In the genomic region with DNA sequence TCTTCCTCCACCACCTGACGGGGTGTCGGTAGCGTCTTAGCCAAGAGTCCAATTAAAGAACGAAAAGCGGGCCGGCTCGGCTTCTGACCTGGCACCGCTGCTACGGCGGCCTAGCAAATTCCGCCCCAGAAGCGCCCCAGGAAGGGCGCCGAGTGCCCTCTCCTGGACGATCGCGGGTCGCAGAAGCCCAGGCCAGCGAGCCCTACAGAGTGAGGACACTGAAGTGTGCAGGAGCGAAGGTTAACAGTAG, we compare ENCODE assay signal across 6 cellular contexts. TPM values are rescaled to one million over a fixed set of nuclear protein-coding genes. Genes with fewer than 3 reads are reported as not detected.
DNase-seq lines count a peak whose midpoint lies in the region; ATAC-seq and TF ChIP-seq lines count a peak whose summit lies in the region.

No MANE protein-coding gene starts in this region.

- peak overlapping the region; percentile 58 for H3K27ac ChIP-seq in OCI-LY7 (ENCODE audit: low read depth, low read length, poor library complexity, severe bottlenecking)
- peak overlapping the region; percentile 79 for H3K27ac ChIP-seq in right cardiac atrium (ENCODE audit: low read length)
- peak overlapping the region; percentile 86 for H3K27ac ChIP-seq in tibial artery

- no TSS peak for BruUV-seq in OCI-LY7 (replicated peaks; lab: Mats Ljungman, UMichigan)

- H2AFZ ChIP-seq in OCI-LY7 (ENCODE audit: low read length) = peak overlapping the region; percentile 27; the same call in 1 of the 2 replicates

- H3K9me3 ChIP-seq in OCI-LY7 (ENCODE audit: low read length) (no peaks in the 10 kb centered on the region), right cardiac atrium (ENCODE audit: control insufficient read depth, low read length) (no peaks in the 10 kb centered on the region), tibial artery (no peaks in the 10 kb centered on the region)

- ATAC-seq in GM21360 (IDR thresholded peaks at IDR 0.05; ENCODE audit: unreplicated experiment) = peak; percentile 16
- ATAC-seq in right cardiac atrium = no peak
- ATAC-seq in GM21786 (IDR thresholded peaks at IDR 0.05; ENCODE audit: unreplicated experiment) = no peak

- POLR2A ChIA-PET in OCI-LY7 (lab: Charles Lee) = no interaction called here

- H3K36me3 ChIP-seq in OCI-LY7 (ENCODE audit: insufficient read depth, low read length) (peaks cover 20% of the 10 kb centered on the region), tibial artery (peaks cover 5 to 24% (median 14%) of the 10 kb centered on the region in 3 donors)

- peak overlapping the region; percentile 75 for H3K4me2 ChIP-seq in OCI-LY7 (ENCODE audit: low read length)

- H4K20me1 ChIP-seq in OCI-LY7 (ENCODE audit: insufficient read depth, low read length) = peaks cover 6% of the 10 kb centered on the region

- H3K9me2 ChIP-seq in OCI-LY7 (ENCODE audit: insufficient read depth, low read length) = no peaks in the 10 kb centered on the region

- intact Hi-C loops in OCI-LY7 (cut with micrococcal nuclease; ENCODE audit: unreplicated experiment) (loop anchor here (2.0 to 5.0 kb wide), 2 partner anchors 41 to 170 kb away; a partner anchor contains a TSS), right cardiac atrium (cut with DNase I) (loop anchor here in 2 of 4 donors (1.0 to 2.0 kb wide), 3 partner anchors 22 to 168 kb away; no protein-coding TSS in a partner anchor), tibial artery (cut with DNase I; ENCODE audit: low total_unique reads) (loop anchor here (2.0 to 10.0 kb wide), 4 partner anchors 24 to 592 kb away; a partner anchor contains a TSS)

- peaks cover 18% of the 10 kb centered on the region for H3K79me2 ChIP-seq in OCI-LY7 (ENCODE audit: insufficient read depth, low read depth, low read length)

- WGBS in right cardiac atrium = under 1% methylated on average over 20 of the region's 20 CpGs

- H3K4me1 ChIP-seq in OCI-LY7 (ENCODE audit: insufficient read depth, low read length, poor library complexity, severe bottlenecking) (peaks cover 54% of the 10 kb centered on the region), right cardiac atrium (ENCODE audit: control insufficient read depth, insufficient read depth, low read length) (peaks cover 3% of the 10 kb centered on the region), tibial artery (peaks cover 0 to 33% (median 26%) of the 10 kb centered on the region in 4 donors)

- TF ChIP-seq CTCF in OCI-LY7 (conservative IDR thresholded peaks at IDR 0.05; ENCODE audit: low read length) = no peak
- no peak for TF ChIP-seq CTCF in tibial artery (IDR thresholded peaks at IDR 0.05)

- CTCF ChIA-PET in OCI-LY7 (lab: Charles Lee; ENCODE audit: unreplicated experiment) = no interaction called here

- H3K27me3 ChIP-seq in right cardiac atrium (ENCODE audit: control insufficient read depth, insufficient read depth) = no peaks in the 10 kb centered on the region
- no peaks in the 10 kb centered on the region for H3K27me3 ChIP-seq in tibial artery

- DNase-seq in OCI-LY7 (ENCODE audit: low spot score) (no peak), right cardiac atrium (no peak), tibial artery (peak; percentile 47 to 82)
- no peak for DNase-seq in stimulated activated CD4-positive, alpha-beta T cell treated with anti-CD3 and anti-CD28 coated beads, Interleukin-4, amount 100 ng/mL, for 4 hours

- H3K4me3 ChIP-seq in OCI-LY7 (ENCODE audit: low read depth, low read length, poor library complexity, severe bottlenecking) (peak overlapping the region; percentile 77), right cardiac atrium (ENCODE audit: low read length) (peak overlapping the region; percentile 94), tibial artery (peak overlapping the region; percentile 64 to 95)

RNA-seq across cellular contexts. Expression of a gene that starts 1.1 kb away (rescaled TPM):
- 18.0 and 25.2 TPM in 2 replicates for total RNA-seq in OCI-LY7 (2014; rRNA removed; shearing (Covaris generic))
- 56.2 and 57.2 TPM in 2 replicates for total RNA-seq in OCI-LY7 (2022)
- total RNA-seq in right cardiac atrium = 10 to 100 TPM; 14.7 to 19.1 (median 17.8) TPM
- polyA plus RNA-seq in right cardiac atrium = 13.8 TPM

RNA-seq across cellular contexts. Expression of a gene that starts 12.3 kb away (rescaled TPM):
- not detected in 2 replicates for total RNA-seq in OCI-LY7 (2014; rRNA removed; shearing (Covaris generic))
- total RNA-seq in OCI-LY7 (2022) (not detected in 2 replicates), right cardiac atrium (not detected)
- polyA plus RNA-seq in right cardiac atrium = not detected

RNA-seq across cellular contexts. Expression of a gene that starts 25.6 kb away (rescaled TPM):
- 8.5 and 11.4 TPM in 2 replicates for total RNA-seq in OCI-LY7 (2014; rRNA removed; shearing (Covaris generic))
- 18.3 and 21.5 TPM in 2 replicates for total RNA-seq in OCI-LY7 (2022)
- total RNA-seq in right cardiac atrium = 1 to 10 TPM; 1.8 to 6.3 (median 4.4) TPM
- 4.7 TPM for polyA plus RNA-seq in right cardiac atrium

RNA-seq across cellular contexts. Expression of a gene that starts 28.6 kb away (rescaled TPM):
- 16.1 and 33.6 TPM in 2 replicates for total RNA-seq in OCI-LY7 (2014; rRNA removed; shearing (Covaris generic))
- total RNA-seq in OCI-LY7 (2022) (35.2 and 37.5 TPM in 2 replicates), right cardiac atrium (10 to 100 TPM; 19.6 to 31.3 (median 22.8) TPM)
- 32.3 TPM for polyA plus RNA-seq in right cardiac atrium

RNA-seq across cellular contexts. Expression of a gene that starts 28.8 kb away (rescaled TPM):
- total RNA-seq in OCI-LY7 (2014; rRNA removed; shearing (Covaris generic)) = 20.8 and 25.7 TPM in 2 replicates
- 51.0 and 53.7 TPM in 2 replicates for total RNA-seq in OCI-LY7 (2022)
- 10 to 100 TPM; 40.0 to 50.4 (median 43.8) TPM for total RNA-seq in right cardiac atrium
- polyA plus RNA-seq in right cardiac atrium = 69.7 TPM

Comparison
In these comparisons a context has a peak if more than half of its experiments do, and no peak if none do; other contexts are left out.
1. DNase-seq: peak in tibial artery (2 of 2); none in OCI-LY7 (single experiment), right cardiac atrium (0 of 3) and stimulated activated CD4-positive, alpha-beta T cell treated with anti-CD3 and anti-CD28 coated beads, Interleukin-4, amount 100 ng/mL, for 4 hours (0 of 2).
2. Peak in every context shown above with its lines, with median percentiles within 50 percentile points of each other: H3K27ac ChIP-seq and H3K4me3 ChIP-seq.